Comparison of ENCODE assay signal across 16 cellular contexts in the genomic region with DNA sequence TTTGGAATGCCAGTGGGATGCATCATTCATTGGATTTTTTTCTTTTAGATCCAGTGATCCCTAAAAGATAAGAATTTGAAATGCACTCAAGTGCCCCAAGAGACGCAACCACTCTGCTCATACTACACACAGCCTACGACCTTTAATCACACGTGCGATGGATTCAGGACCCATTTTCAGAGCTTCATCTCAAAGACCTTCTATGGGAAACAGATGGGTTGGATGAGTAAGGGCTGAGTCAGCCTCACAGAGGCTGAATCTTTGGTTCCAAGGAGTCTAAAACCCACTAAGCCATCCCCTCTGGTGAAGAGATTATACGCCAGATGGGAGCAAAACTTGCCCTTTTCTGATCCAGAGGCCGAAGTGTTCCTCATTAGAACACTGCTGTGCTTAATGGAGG.
DNase-seq lines count a peak whose midpoint lies in the region; ATAC-seq and TF ChIP-seq lines count a peak whose summit lies in the region.
"Had no signal": no experiment of that assay in that cellular context is flagged by ENCODE, and none has a peak within 500 bp of the region (broad histone marks: within the 10 kb centered on the region; RNA-seq: fewer than 3 reads in every experiment).

No MANE protein-coding gene starts in this region.

- H3F3A ChIP-seq in GM23338 (replicated peaks; ENCODE audit: low read depth): no peaks in the 10 kb centered on the region

- no peak overlapping the region for H3K4me2 ChIP-seq in GM23338

- H3K9me2 ChIP-seq in GM23338 (ENCODE audit: insufficient read depth): no peaks in the 10 kb centered on the region

- H3K4me3 Mint-ChIP-seq in GM23338: no peak overlapping the region
- H3K4me3 Mint-ChIP-seq: activated naive CD8-positive, alpha-beta T cell; neural crest cell had no signal

- no peak overlapping the region for H3K27ac ChIP-seq in A673 (ENCODE audit: low read depth, low read length, poor library complexity, severe bottlenecking)
- no peak overlapping the region for H3K27ac ChIP-seq in GM23338 (ENCODE audit: low read depth)
- H3K27ac ChIP-seq in RWPE2 (ENCODE audit: poor library complexity, severe bottlenecking): no peak overlapping the region
- H3K27ac ChIP-seq: dorsolateral prefrontal cortex, left lung, tibial nerve had no signal

- no peaks in the 10 kb centered on the region for H3K9me3 Mint-ChIP-seq in GM23338
- H3K9me3 Mint-ChIP-seq: neural crest cell had no signal

- TF ChIP-seq CTCF in A673 (conservative IDR thresholded peaks at IDR 0.05; ENCODE audit: low read depth, low read length) (no peak), GM23338 (conservative IDR thresholded peaks at IDR 0.05; ENCODE audit: low read depth in 2 of 2) (no peak), RWPE2 (IDR thresholded peaks at IDR 0.05; ENCODE audit: poor library complexity, severe bottlenecking) (no peak)

- ATAC-seq in GM23338 (no peak), RWPE2 (ENCODE audit: low read depth) (peak; percentile 25; the same call in 1 of the 3 replicates), Right ventricle myocardium superior (ENCODE audit: poor library complexity) (no peak), GM21529 (IDR thresholded peaks at IDR 0.05; ENCODE audit: unreplicated experiment) (no peak)
- ATAC-seq: left lung had no signal

- DNase-seq in A673 (ENCODE audit: low spot score) (peak; percentile 12), GM23338 (ENCODE audit: low spot score) (no peak), RWPE2 (ENCODE audit: low spot score) (no peak), fibroblast of the conjunctiva (ENCODE audit: low read depth) (peak; percentile 85), GM19240 (ENCODE audit: insufficient read length, low spot score) (no peak), Right ventricle myocardium superior (no peak), HT-29 (ENCODE audit: low spot score) (no peak)
- DNase-seq: dorsolateral prefrontal cortex; head of caudate nucleus; left lung; OCI-M1; stimulated activated CD4-positive, alpha-beta T cell treated with anti-CD3 and anti-CD28 coated beads, Interleukin-12 subunit alpha, Interleukin-12 subunit beta, amount 100 ng/mL, for 4 hours had no signal

- no peaks in the 10 kb centered on the region for H3K4me1 ChIP-seq in A673 (ENCODE audit: insufficient read depth, low read length, poor library complexity, severe bottlenecking)
- H3K4me1 ChIP-seq in GM23338 (ENCODE audit: insufficient read depth): no peaks in the 10 kb centered on the region
- no peaks in the 10 kb centered on the region for H3K4me1 ChIP-seq in RWPE2 (ENCODE audit: insufficient read depth, poor library complexity, severe bottlenecking)
- H3K4me1 ChIP-seq: left lung, tibial nerve had no signal

- H3K27ac Mint-ChIP-seq in GM23338: no peak overlapping the region
- H3K27ac Mint-ChIP-seq: activated naive CD8-positive, alpha-beta T cell had no signal

- 0 out of 2 replicates have a peak overlapping the region, but pooled peaks have one; percentile 8 for H2AFZ ChIP-seq in GM23338

- no peaks in the 10 kb centered on the region for H3K79me2 ChIP-seq in GM23338 (replicated peaks; ENCODE audit: insufficient read depth)

- H4K20me1 ChIP-seq in GM23338 (replicated peaks; ENCODE audit: insufficient read depth): no peaks in the 10 kb centered on the region

- POLR2A ChIA-PET in A673 (lab: Charles Lee; ENCODE audit: low non-redundant PET): no interaction called here

- H3K9me3 ChIP-seq in A673 (ENCODE audit: low read depth, low read length, poor library complexity, severe bottlenecking) (no peaks in the 10 kb centered on the region), RWPE2 (ENCODE audit: severe bottlenecking) (no peaks in the 10 kb centered on the region)
- H3K9me3 ChIP-seq: left lung, tibial nerve had no signal

- intact Hi-C loops in A673 (cut with micrococcal nuclease; ENCODE audit: unreplicated experiment) (no loop called here), Right ventricle myocardium superior (cut with DNase I) (no loop called here)

- peaks cover 4% of the 10 kb centered on the region; the same call in 2 of the 3 replicates for H3K4me1 Mint-ChIP-seq in GM23338
- H3K4me1 Mint-ChIP-seq: neural crest cell had no signal

- no TSS peak for BruUV-seq in A673 (replicated peaks; lab: Mats Ljungman, UMichigan)

- peaks cover 18% of the 10 kb centered on the region for H3K27me3 ChIP-seq in A673 (replicated peaks; ENCODE audit: insufficient read depth, low read depth, low read length, poor library complexity)
- no peaks in the 10 kb centered on the region for H3K27me3 ChIP-seq in GM23338 (ENCODE audit: insufficient read depth)
- no peaks in the 10 kb centered on the region for H3K27me3 ChIP-seq in RWPE2 (ENCODE audit: insufficient read depth, poor library complexity, severe bottlenecking)
- H3K27me3 ChIP-seq: left lung, tibial nerve had no signal

- peaks cover 3% of the 10 kb centered on the region for H3K27me3 Mint-ChIP-seq in GM23338 (ENCODE audit: insufficient read depth, low read depth, poor library complexity)

- CTCF ChIA-PET in A673 (lab: Charles Lee): no interaction called here

- H3K36me3 Mint-ChIP-seq in GM23338 (ENCODE audit: low read depth): no peaks in the 10 kb centered on the region
- H3K36me3 Mint-ChIP-seq: activated naive CD8-positive, alpha-beta T cell had no signal

- H3K36me3 ChIP-seq in A673 (ENCODE audit: insufficient read depth, low read length, poor library complexity, severe bottlenecking): no peaks in the 10 kb centered on the region
- H3K36me3 ChIP-seq in GM23338 (ENCODE audit: insufficient read depth): no peaks in the 10 kb centered on the region
- no peaks in the 10 kb centered on the region for H3K36me3 ChIP-seq in RWPE2 (ENCODE audit: low read depth)
- H3K36me3 ChIP-seq: left lung, tibial nerve had no signal

- H3K4me3 ChIP-seq in A673 (ENCODE audit: low read depth, low read length, poor library complexity, severe bottlenecking) (no peak overlapping the region), GM23338 (no peak overlapping the region), RWPE2 (ENCODE audit: severe bottlenecking) (no peak overlapping the region)
- H3K4me3 ChIP-seq: dorsolateral prefrontal cortex, left lung, tibial nerve had no signal

TF ChIP-seq in GM23338, 12 proteins besides CTCF, POLR2A, EP300 and RAD21 (continues in another document):
- TF ChIP-seq STAT1 (IDR thresholded peaks at IDR 0.05; ENCODE audit: unreplicated experiment) (no peak), JUNB (IDR thresholded peaks at IDR 0.05; ENCODE audit: unreplicated experiment) (no peak), CREB1 (CRISPR knock-in tag; IDR thresholded peaks at IDR 0.05; ENCODE audit: low read depth) (no peak), ZNF331 (CRISPR knock-in tag; IDR thresholded peaks at IDR 0.05; ENCODE audit: low read depth) (no peak), POLR2AphosphoS5 (IDR thresholded peaks at IDR 0.05; ENCODE audit: low read depth) (no peak), EZH2phosphoT487 (IDR thresholded peaks at IDR 0.05; ENCODE audit: unreplicated experiment) (no peak)
- TF ChIP-seq, protein P1, sequence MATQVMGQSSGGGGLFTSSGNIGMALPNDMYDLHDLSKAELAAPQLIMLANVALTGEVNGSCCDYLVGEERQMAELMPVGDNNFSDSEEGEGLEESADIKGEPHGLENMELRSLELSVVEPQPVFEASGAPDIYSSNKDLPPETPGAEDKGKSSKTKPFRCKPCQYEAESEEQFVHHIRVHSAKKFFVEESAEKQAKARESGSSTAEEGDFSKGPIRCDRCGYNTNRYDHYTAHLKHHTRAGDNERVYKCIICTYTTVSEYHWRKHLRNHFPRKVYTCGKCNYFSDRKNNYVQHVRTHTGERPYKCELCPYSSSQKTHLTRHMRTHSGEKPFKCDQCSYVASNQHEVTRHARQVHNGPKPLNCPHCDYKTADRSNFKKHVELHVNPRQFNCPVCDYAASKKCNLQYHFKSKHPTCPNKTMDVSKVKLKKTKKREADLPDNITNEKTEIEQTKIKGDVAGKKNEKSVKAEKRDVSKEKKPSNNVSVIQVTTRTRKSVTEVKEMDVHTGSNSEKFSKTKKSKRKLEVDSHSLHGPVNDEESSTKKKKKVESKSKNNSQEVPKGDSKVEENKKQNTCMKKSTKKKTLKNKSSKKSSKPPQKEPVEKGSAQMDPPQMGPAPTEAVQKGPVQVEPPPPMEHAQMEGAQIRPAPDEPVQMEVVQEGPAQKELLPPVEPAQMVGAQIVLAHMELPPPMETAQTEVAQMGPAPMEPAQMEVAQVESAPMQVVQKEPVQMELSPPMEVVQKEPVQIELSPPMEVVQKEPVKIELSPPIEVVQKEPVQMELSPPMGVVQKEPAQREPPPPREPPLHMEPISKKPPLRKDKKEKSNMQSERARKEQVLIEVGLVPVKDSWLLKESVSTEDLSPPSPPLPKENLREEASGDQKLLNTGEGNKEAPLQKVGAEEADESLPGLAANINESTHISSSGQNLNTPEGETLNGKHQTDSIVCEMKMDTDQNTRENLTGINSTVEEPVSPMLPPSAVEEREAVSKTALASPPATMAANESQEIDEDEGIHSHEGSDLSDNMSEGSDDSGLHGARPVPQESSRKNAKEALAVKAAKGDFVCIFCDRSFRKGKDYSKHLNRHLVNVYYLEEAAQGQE (IDR thresholded peaks at IDR 0.05; ENCODE audit: unreplicated experiment): no peak
- TF ChIP-seq, protein P2, sequence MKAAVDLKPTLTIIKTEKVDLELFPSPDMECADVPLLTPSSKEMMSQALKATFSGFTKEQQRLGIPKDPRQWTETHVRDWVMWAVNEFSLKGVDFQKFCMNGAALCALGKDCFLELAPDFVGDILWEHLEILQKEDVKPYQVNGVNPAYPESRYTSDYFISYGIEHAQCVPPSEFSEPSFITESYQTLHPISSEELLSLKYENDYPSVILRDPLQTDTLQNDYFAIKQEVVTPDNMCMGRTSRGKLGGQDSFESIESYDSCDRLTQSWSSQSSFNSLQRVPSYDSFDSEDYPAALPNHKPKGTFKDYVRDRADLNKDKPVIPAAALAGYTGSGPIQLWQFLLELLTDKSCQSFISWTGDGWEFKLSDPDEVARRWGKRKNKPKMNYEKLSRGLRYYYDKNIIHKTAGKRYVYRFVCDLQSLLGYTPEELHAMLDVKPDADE (IDR thresholded peaks at IDR 0.05): no peak

Comparison
In these comparisons a context has a peak if more than half of its experiments do, and no peak if none do; other contexts are left out.
1. DNase-seq: peak in A673 (single experiment) and fibroblast of the conjunctiva (single experiment); none in GM23338 (single experiment), RWPE2 (single experiment), GM19240 (single experiment), Right ventricle myocardium superior (single experiment) and HT-29 (single experiment).